Comparison of ENCODE assay signal across 25 cellular contexts in genomic region chrX:150972450-150972849, GRCh38. TPM values are rescaled to one million over a fixed set of nuclear protein-coding genes. Genes with fewer than 3 reads are reported as not detected.
DNase-seq lines count a peak whose midpoint lies in the region; ATAC-seq, FAIRE-seq and TF ChIP-seq lines count a peak whose summit lies in the region.
"Had no signal": no experiment of that assay in that cellular context is flagged by ENCODE, and none has a peak within 500 bp of the region (broad histone marks: within the 10 kb centered on the region; RNA-seq: fewer than 3 reads in every experiment).

No MANE protein-coding gene starts in this region.

- DNase-seq in A549 (ENCODE audit: low read depth in 1 of 2, low spot score in 1 of 2): no peak
- peak; percentile 51 for DNase-seq in chondrocyte (ENCODE audit: low spot score)
- no peak for DNase-seq in type B pancreatic cell (ENCODE audit: extremely low spot score, unreplicated experiment)
- DNase-seq in NCI-H2171 (lab: John Stamatoyannopoulos, UW): no peak
- no peak for DNase-seq in activated CD4-positive, CD25-positive, alpha-beta regulatory T cell treated with anti-CD3 and anti-CD28 coated beads, Interleukin-2, amount 50 U/mL, for 72 hours
- DNase-seq: ACHN; BE2C; C1 segment of cervical spinal cord; CD4-positive, alpha-beta memory T cell; CD4-positive, CD25-positive, alpha-beta regulatory T cell; CD8-positive, alpha-beta memory T cell; COR-L47; DMS 273 treated with DMSO at 0.1 percent for 48 hours; DMS153; DMS53; DMS79; DND-41; EL; GDM1 had no signal

- peak; percentile 67 for FAIRE-seq in A549 (lab: Jason Lieb, UNC)
- FAIRE-seq: GM12878, GM12892, GM18507 had no signal

- no peak overlapping the region for H3K27ac ChIP-seq in A549
- H3K27ac ChIP-seq: 22Rv1, BLaER1 had no signal

- POLR2A ChIA-PET in A549 (lab: Yijun Ruan, JAX): no interaction called here

- no peak overlapping the region for H3K4me2 ChIP-seq in A549
- H3K4me2 ChIP-seq: BLaER1 had no signal

- TF ChIP-seq EP300 in A549 (IDR thresholded peaks at IDR 0.05): no peak

- ATAC-seq in A549: no peak
- ATAC-seq: GM12878 had no signal

- WGBS in A549 (ENCODE audit: missing lambda C conversion rate): 56% methylated on average over 2 of the region's 2 CpGs

- no peak overlapping the region for H3K4me3 ChIP-seq in A549
- H3K4me3 ChIP-seq: BLaER1, GM12878 had no signal

- TF ChIP-seq CTCF in A549 (IDR thresholded peaks at IDR 0.05): no peak
- TF ChIP-seq CTCF in chondrocyte (IDR thresholded peaks at IDR 0.05): no peak
- TF ChIP-seq CTCF in type B pancreatic cell (conservative IDR thresholded peaks at IDR 0.05): no peak

- no peaks in the 10 kb centered on the region for H3K9me3 ChIP-seq in A549
- H3K9me3 ChIP-seq: BE2C, BLaER1 had no signal

- H3K27ac Mint-ChIP-seq in chondrocyte (ENCODE audit: unreplicated experiment): no peak overlapping the region
- peak overlapping the region; percentile 6 for H3K27ac Mint-ChIP-seq in type B pancreatic cell
- H3K27ac Mint-ChIP-seq: CD4-positive, alpha-beta memory T cell; CD4-positive, CD25-positive, alpha-beta regulatory T cell had no signal

- TF ChIP-seq POLR2A in A549 (IDR thresholded peaks at IDR 0.05; ENCODE audit: low read length): no peak

- H3K9me3 Mint-ChIP-seq in chondrocyte (ENCODE audit: low read depth) (peaks cover 3% of the 10 kb centered on the region), type B pancreatic cell (no peaks in the 10 kb centered on the region)
- H3K9me3 Mint-ChIP-seq: CD8-positive, alpha-beta memory T cell had no signal

- no peaks in the 10 kb centered on the region; the same call in 2 of the 3 replicates for H3K4me1 ChIP-seq in A549
- H3K4me1 ChIP-seq: BE2C, BLaER1 had no signal

- H3K27me3 Mint-ChIP-seq in chondrocyte (ENCODE audit: low read depth): no peaks in the 10 kb centered on the region
- no peaks in the 10 kb centered on the region for H3K27me3 Mint-ChIP-seq in type B pancreatic cell
- H3K27me3 Mint-ChIP-seq: CD4-positive, CD25-positive, alpha-beta regulatory T cell had no signal

- CTCF ChIA-PET in A549 (lab: Yijun Ruan, JAX): no interaction called here

- H3K4me3 Mint-ChIP-seq in chondrocyte (ENCODE audit: unreplicated experiment) (no peak overlapping the region), type B pancreatic cell (no peak overlapping the region)
- H3K4me3 Mint-ChIP-seq: CD14-positive monocyte; CD4-positive, alpha-beta memory T cell; CD4-positive, CD25-positive, alpha-beta regulatory T cell; CD8-positive, alpha-beta memory T cell had no signal

- H3K4me1 Mint-ChIP-seq in chondrocyte (ENCODE audit: low read depth) (no peaks in the 10 kb centered on the region), type B pancreatic cell (ENCODE audit: unreplicated experiment) (no peaks in the 10 kb centered on the region)
- H3K4me1 Mint-ChIP-seq: CD4-positive, alpha-beta memory T cell; CD4-positive, CD25-positive, alpha-beta regulatory T cell; CD8-positive, alpha-beta memory T cell had no signal

- TF ChIP-seq RAD21 in A549 (conservative IDR thresholded peaks at IDR 0.05 in 1 of 2, IDR thresholded peaks at IDR 0.05 in 1 of 2): no peak

- H3K36me3 Mint-ChIP-seq in chondrocyte (ENCODE audit: low read depth): no peaks in the 10 kb centered on the region
- H3K36me3 Mint-ChIP-seq in type B pancreatic cell: no peaks in the 10 kb centered on the region
- H3K36me3 Mint-ChIP-seq: CD14-positive monocyte; CD4-positive, alpha-beta memory T cell; CD4-positive, CD25-positive, alpha-beta regulatory T cell; CD8-positive, alpha-beta memory T cell had no signal

TF ChIP-seq in A549, 52 proteins besides CTCF, POLR2A, EP300 and RAD21:
- TF ChIP-seq MYC (IDR thresholded peaks at IDR 0.05; ENCODE audit: borderline replicate concordance, low read length) (no peak), ZSCAN20 (CRISPR knock-in tag; IDR thresholded peaks at IDR 0.05) (no peak), RARB (CRISPR knock-in tag; IDR thresholded peaks at IDR 0.05) (no peak), KDM5A (IDR thresholded peaks at IDR 0.05) (no peak), HDAC2 (IDR thresholded peaks at IDR 0.05) (no peak), EHMT2 (IDR thresholded peaks at IDR 0.05; ENCODE audit: low read depth) (no peak), JUN (IDR thresholded peaks at IDR 0.05) (no peak), KDM1A (IDR thresholded peaks at IDR 0.05; ENCODE audit: low read depth) (no peak), BCL3 (IDR thresholded peaks at IDR 0.05) (no peak), GATA3 (IDR thresholded peaks at IDR 0.05; ENCODE audit: borderline replicate concordance) (no peak), TFCP2L1 (CRISPR knock-in tag; IDR thresholded peaks at IDR 0.05) (no peak), SMC3 (IDR thresholded peaks at IDR 0.05) (no peak), CEBPB (IDR thresholded peaks at IDR 0.05) (no peak), ZFP36 (IDR thresholded peaks at IDR 0.05; ENCODE audit: borderline replicate concordance, partially characterized antibody) (no peak), TP53 (CRISPR knock-in tag; IDR thresholded peaks at IDR 0.05) (no peak), HEYL (CRISPR knock-in tag; IDR thresholded peaks at IDR 0.05) (no peak)
- TF ChIP-seq, protein P1, sequence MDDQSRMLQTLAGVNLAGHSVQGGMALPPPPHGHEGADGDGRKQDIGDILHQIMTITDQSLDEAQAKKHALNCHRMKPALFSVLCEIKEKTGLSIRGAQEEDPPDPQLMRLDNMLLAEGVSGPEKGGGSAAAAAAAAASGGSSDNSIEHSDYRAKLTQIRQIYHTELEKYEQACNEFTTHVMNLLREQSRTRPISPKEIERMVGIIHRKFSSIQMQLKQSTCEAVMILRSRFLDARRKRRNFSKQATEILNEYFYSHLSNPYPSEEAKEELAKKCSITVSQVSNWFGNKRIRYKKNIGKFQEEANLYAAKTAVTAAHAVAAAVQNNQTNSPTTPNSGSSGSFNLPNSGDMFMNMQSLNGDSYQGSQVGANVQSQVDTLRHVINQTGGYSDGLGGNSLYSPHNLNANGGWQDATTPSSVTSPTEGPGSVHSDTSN (IDR thresholded peaks at IDR 0.05): no peak
- TF ChIP-seq, protein P2, sequence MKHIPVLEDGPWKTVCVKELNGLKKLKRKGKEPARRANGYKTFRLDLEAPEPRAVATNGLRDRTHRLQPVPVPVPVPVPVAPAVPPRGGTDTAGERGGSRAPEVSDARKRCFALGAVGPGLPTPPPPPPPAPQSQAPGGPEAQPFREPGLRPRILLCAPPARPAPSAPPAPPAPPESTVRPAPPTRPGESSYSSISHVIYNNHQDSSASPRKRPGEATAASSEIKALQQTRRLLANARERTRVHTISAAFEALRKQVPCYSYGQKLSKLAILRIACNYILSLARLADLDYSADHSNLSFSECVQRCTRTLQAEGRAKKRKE (CRISPR knock-in tag; IDR thresholded peaks at IDR 0.05; ENCODE audit: low read depth): no peak

RNA-seq across cellular contexts. Expression of gene HMGB3, which starts 10.7 kb away (rescaled TPM):
- 110 and 142 TPM in 2 replicates for polyA plus RNA-seq in A549 (2011; rRNA removed)
- 27.0 and 27.1 TPM in 2 replicates for polyA plus RNA-seq in A549 (2012; cell fraction: cytosol; rRNA removed)
- polyA plus RNA-seq in A549 (2012; cell fraction: nucleus; rRNA removed): 6.8 and 14.5 TPM in 2 replicates
- 94.6 to 121 TPM (median 104 TPM) in 3 replicates for polyA plus RNA-seq in A549 (2017; fragmentation: RNase III; extraction: RNeasy Plus Mini Kit Qiagen cat#74134 plus additional on column Dnase treatment)
- 34.7 and 37.6 TPM in 2 replicates for polyA minus RNA-seq in A549 (2011; rRNA and poly(A)+ RNA removed)
- 34.9 to 49.2 TPM (median 44.4 TPM) in 3 replicates for total RNA-seq in chondrocyte
- total RNA-seq in type B pancreatic cell (ENCODE audit: low replicate concordance): 108 and 130 TPM in 2 replicates
